Comparison of ENCODE assay signal across 6 cellular contexts in the genomic region with DNA sequence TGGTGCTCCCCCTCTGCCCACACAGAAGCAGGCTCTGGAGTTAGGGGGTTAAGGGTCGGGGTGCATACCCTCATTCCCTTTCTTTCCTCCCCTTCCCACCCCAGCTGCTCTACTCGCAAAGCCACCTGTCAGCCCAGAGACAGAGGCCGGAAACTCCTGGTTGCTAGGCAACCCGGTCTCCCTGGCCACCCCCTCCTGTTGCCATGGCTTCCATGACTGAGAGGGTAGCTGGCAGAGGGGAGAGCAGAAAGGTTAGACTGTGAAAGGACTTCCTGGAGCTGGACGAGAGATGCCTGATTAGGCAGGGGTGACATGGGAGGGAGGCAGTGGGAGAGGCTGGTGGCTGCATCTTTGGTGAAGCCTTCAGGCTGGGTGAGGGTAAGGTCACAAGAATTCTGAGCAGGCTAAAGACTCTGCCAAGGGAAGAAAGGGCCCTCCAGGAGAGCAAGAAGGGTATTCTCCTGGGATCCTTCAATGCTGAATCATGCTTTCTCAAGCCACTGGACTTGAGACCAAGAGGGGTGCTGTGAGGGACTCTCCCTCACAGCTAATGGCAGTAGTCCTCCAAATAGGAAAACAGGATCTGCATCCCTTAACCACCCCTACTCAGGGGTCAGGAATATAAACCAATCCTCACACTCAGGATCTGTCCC. TPM values are rescaled to one million over a fixed set of nuclear protein-coding genes. Genes with fewer than 3 reads are reported as not detected.
DNase-seq lines count a peak whose midpoint lies in the region; ATAC-seq lines count a peak whose summit lies in the region.

No MANE protein-coding gene starts in this region.

- peaks cover 0 to 21% of the 10 kb centered on the region in 2 donors for H3K36me3 Mint-ChIP-seq in naive B cell

- H3K9me3 Mint-ChIP-seq in naive B cell: peaks cover 0 to 2% (median 0%) of the 10 kb centered on the region in 7 donors

- peak; percentile 79 for DNase-seq in DMS 273 (lab: John Stamatoyannopoulos, UW; ENCODE audit: unreplicated experiment)
- DNase-seq in DMS 273 treated with DMSO at 0.1 percent for 48 hours (lab: John Stamatoyannopoulos, UW): no peak
- DNase-seq in NCI-H69 (lab: John Stamatoyannopoulos, UW): peak; percentile 89
- no peak for DNase-seq in naive B cell
- DNase-seq in SIG-M5 treated with dmso at 0.1 percent for 504 hours (lab: John Stamatoyannopoulos, UW; ENCODE audit: unreplicated experiment): no peak

- ATAC-seq in naive B cell (ENCODE audit: low read depth in 2 of 2): peak; percentile 17 to 23
- ATAC-seq in HG03521 (IDR thresholded peaks at IDR 0.05; ENCODE audit: unreplicated experiment): no peak

- peak overlapping the region in 1 of 6 donors; percentile 76 for H3K27ac Mint-ChIP-seq in naive B cell

- H3K4me1 Mint-ChIP-seq in naive B cell: peaks cover 25 to 39% (median 34%) of the 10 kb centered on the region in 3 donors

- H3K4me3 Mint-ChIP-seq in naive B cell: peak overlapping the region in 1 of 8 donors; percentile 52

- H3K27me3 Mint-ChIP-seq in naive B cell: peaks cover 53 to 91% (median 82%) of the 10 kb centered on the region in 3 donors

RNA-seq across cellular contexts. Expression of gene PSD, which starts 5.4 kb away (rescaled TPM):
- polyA plus RNA-seq in naive B cell (ENCODE audit: low read depth in 6 of 6): 1 to 10 TPM in 4 of 6 donors, under 1 TPM in 2; 0.66 to 2.3 (median 1.5) TPM

RNA-seq across cellular contexts. Expression of gene FBXL15, which starts 7.5 kb away (rescaled TPM):
- 10 to 100 TPM; 15.9 to 24.9 (median 20.9) TPM for polyA plus RNA-seq in naive B cell (ENCODE audit: low read depth in 6 of 6)

RNA-seq across cellular contexts. Expression of gene NFKB2, which starts 17.7 kb away (rescaled TPM):
- 10 to 100 TPM; 24.2 to 49.4 (median 34.7) TPM for polyA plus RNA-seq in naive B cell (ENCODE audit: low read depth in 6 of 6)

RNA-seq across cellular contexts. Expression of gene CUEDC2, which starts 19.2 kb away (rescaled TPM):
- 10 to 100 TPM; 50.3 to 82.3 (median 59.4) TPM for polyA plus RNA-seq in naive B cell (ENCODE audit: low read depth in 6 of 6)

RNA-seq across cellular contexts. Expression of gene C10orf95, which starts 38.2 kb away (rescaled TPM):
- 1 to 10 TPM in 3 of 6 donors, under 1 TPM in 3; 0.29 to 1.9 (median 0.99) TPM for polyA plus RNA-seq in naive B cell (ENCODE audit: low read depth in 6 of 6)

Comparison
In these comparisons a context has a peak if more than half of its experiments do, and no peak if none do; other contexts are left out.
1. DNase-seq: peak in DMS 273 (single experiment) and NCI-H69 (single experiment); none in DMS 273 treated with DMSO at 0.1 percent for 48 hours (single experiment), naive B cell (single experiment) and SIG-M5 treated with dmso at 0.1 percent for 504 hours (single experiment).